26 cellular contexts compared by ENCODE assay signal in genomic region chr4:175339100-175339707, GRCh38.
DNase-seq lines count a peak whose midpoint lies in the region; ATAC-seq, FAIRE-seq and TF ChIP-seq lines count a peak whose summit lies in the region.
"Had no signal": no experiment of that assay in that cellular context is flagged by ENCODE, and none has a peak within 500 bp of the region (broad histone marks: within the 10 kb centered on the region; RNA-seq: fewer than 3 reads in every experiment).

No MANE protein-coding gene starts in this region.

- no peak for TF ChIP-seq CTCF in bronchial epithelial cell (IDR thresholded peaks at IDR 0.05; ENCODE audit: insufficient read depth, low read length, severe bottlenecking)

- POLR2A ChIA-PET in activated CD8-positive, alpha-beta T cell treated with anti-CD3 and anti-CD28 coated beads, Interleukin-2, amount 10 ng/mL, durations not matched to agents 7 days and 5 days (lab: Charles Lee): no interaction called here

- H3K36me3 Mint-ChIP-seq in activated CD8-positive, alpha-beta T cell treated with anti-CD3 and anti-CD28 coated beads, Interleukin-2, amount 10 ng/mL, durations not matched to agents 7 days and 5 days (ENCODE audit: low read depth): no peaks in the 10 kb centered on the region

- ATAC-seq in GM19455 (IDR thresholded peaks at IDR 0.05; ENCODE audit: unreplicated experiment) (no peak), GM19324 (IDR thresholded peaks at IDR 0.05; ENCODE audit: low FRiP score, unreplicated experiment) (no peak)
- no peak for ATAC-seq in activated CD8-positive, alpha-beta T cell treated with anti-CD3 and anti-CD28 coated beads, Interleukin-2, amount 10 ng/mL, durations not matched to agents 7 days and 5 days

- DNase-seq in EL (peak; percentile 34), LHCN-M2 (ENCODE audit: low read depth) (peak; percentile 67), bronchial epithelial cell (ENCODE audit: low read depth) (peak; percentile 4), iris pigment epithelial cell (ENCODE audit: low read depth) (peak; percentile 93), DMS114 treated with DMSO at 0.1 percent for 48 hours (lab: John Stamatoyannopoulos, UW; ENCODE audit: unreplicated experiment) (no peak)
- no peak for DNase-seq in activated CD8-positive, alpha-beta T cell treated with anti-CD3 and anti-CD28 coated beads, Interleukin-2, amount 10 ng/mL, durations not matched to agents 7 days and 5 days
- DNase-seq: activated CD4-positive, alpha-beta memory T cell treated with anti-CD3 and anti-CD28 coated beads for 36 hours; activated CD4-positive, CD25-positive, alpha-beta regulatory T cell; activated gamma-delta T cell; caudate nucleus; CD8-positive, alpha-beta memory T cell; DMS79; MM.1S; NCI-H1417 treated with DMSO at 0.1 percent for 48 hours; NCI-H524 treated with DMSO at 0.1 percent for 48 hours; spleen; stimulated activated CD4-positive, alpha-beta T cell treated with anti-CD3 and anti-CD28 coated beads, Interleukin-4, amount 100 ng/mL, for 1 hour; stimulated activated naive CD4-positive, alpha-beta T cell treated with Interleukin-2 at 50 U/mL for 16 hours; thyroid gland had no signal

- no peaks in the 10 kb centered on the region for H3K27me3 ChIP-seq in bronchial epithelial cell (ENCODE audit: control insufficient read depth, insufficient read depth, low read length)
- H3K27me3 ChIP-seq: spleen, thyroid gland had no signal

- no peak overlapping the region for H3K27ac Mint-ChIP-seq in activated CD8-positive, alpha-beta T cell treated with anti-CD3 and anti-CD28 coated beads, Interleukin-2, amount 10 ng/mL, durations not matched to agents 7 days and 5 days
- H3K27ac Mint-ChIP-seq: activated CD4-positive, alpha-beta memory T cell treated with anti-CD3 and anti-CD28 coated beads for 36 hours; CD8-positive, alpha-beta memory T cell; IgD-negative memory B cell had no signal

- H3K36me3 ChIP-seq in bronchial epithelial cell (ENCODE audit: control insufficient read depth, insufficient read depth, low read length): no peaks in the 10 kb centered on the region
- H3K36me3 ChIP-seq: spleen, thyroid gland had no signal

- H3K4me3 Mint-ChIP-seq in activated CD8-positive, alpha-beta T cell treated with anti-CD3 and anti-CD28 coated beads, Interleukin-2, amount 10 ng/mL, durations not matched to agents 7 days and 5 days: no peak overlapping the region
- H3K4me3 Mint-ChIP-seq: activated CD4-positive, alpha-beta memory T cell treated with anti-CD3 and anti-CD28 coated beads for 36 hours; CD8-positive, alpha-beta memory T cell; IgD-negative memory B cell had no signal

- H3K9me3 Mint-ChIP-seq in activated CD8-positive, alpha-beta T cell treated with anti-CD3 and anti-CD28 coated beads, Interleukin-2, amount 10 ng/mL, durations not matched to agents 7 days and 5 days (ENCODE audit: insufficient read depth): no peaks in the 10 kb centered on the region

- no peak overlapping the region for H3K4me3 ChIP-seq in bronchial epithelial cell (ENCODE audit: low read depth, low read length)
- H3K4me3 ChIP-seq: SK-N-MC, spleen, thyroid gland had no signal

- H3K4me1 Mint-ChIP-seq in activated CD8-positive, alpha-beta T cell treated with anti-CD3 and anti-CD28 coated beads, Interleukin-2, amount 10 ng/mL, durations not matched to agents 7 days and 5 days (ENCODE audit: low read depth): no peaks in the 10 kb centered on the region
- H3K4me1 Mint-ChIP-seq: CD8-positive, alpha-beta memory T cell had no signal

- CTCF ChIA-PET in activated CD8-positive, alpha-beta T cell treated with anti-CD3 and anti-CD28 coated beads, Interleukin-2, amount 10 ng/mL, durations not matched to agents 7 days and 5 days (lab: Charles Lee): no interaction called here

- no peaks in the 10 kb centered on the region for H3K27me3 Mint-ChIP-seq in activated CD8-positive, alpha-beta T cell treated with anti-CD3 and anti-CD28 coated beads, Interleukin-2, amount 10 ng/mL, durations not matched to agents 7 days and 5 days (ENCODE audit: low read depth)
- H3K27me3 Mint-ChIP-seq: activated CD4-positive, alpha-beta memory T cell treated with anti-CD3 and anti-CD28 coated beads for 36 hours; CD8-positive, alpha-beta memory T cell; IgD-negative memory B cell had no signal

- FAIRE-seq in bronchial epithelial cell (lab: Jason Lieb, UNC): peak; percentile 18
- FAIRE-seq: H1, keratinocyte, RCC 7860 had no signal

Comparison
In these comparisons a context has a peak if more than half of its experiments do, and no peak if none do; other contexts are left out.
1. DNase-seq: peak in EL (single experiment), LHCN-M2 (single experiment), bronchial epithelial cell (single experiment) and iris pigment epithelial cell (single experiment); none in DMS114 treated with DMSO at 0.1 percent for 48 hours (single experiment) and activated CD8-positive, alpha-beta T cell treated with anti-CD3 and anti-CD28 coated beads, Interleukin-2, amount 10 ng/mL, durations not matched to agents 7 days and 5 days (single experiment).